8 cellular contexts compared by ENCODE assay signal in the genomic region with DNA sequence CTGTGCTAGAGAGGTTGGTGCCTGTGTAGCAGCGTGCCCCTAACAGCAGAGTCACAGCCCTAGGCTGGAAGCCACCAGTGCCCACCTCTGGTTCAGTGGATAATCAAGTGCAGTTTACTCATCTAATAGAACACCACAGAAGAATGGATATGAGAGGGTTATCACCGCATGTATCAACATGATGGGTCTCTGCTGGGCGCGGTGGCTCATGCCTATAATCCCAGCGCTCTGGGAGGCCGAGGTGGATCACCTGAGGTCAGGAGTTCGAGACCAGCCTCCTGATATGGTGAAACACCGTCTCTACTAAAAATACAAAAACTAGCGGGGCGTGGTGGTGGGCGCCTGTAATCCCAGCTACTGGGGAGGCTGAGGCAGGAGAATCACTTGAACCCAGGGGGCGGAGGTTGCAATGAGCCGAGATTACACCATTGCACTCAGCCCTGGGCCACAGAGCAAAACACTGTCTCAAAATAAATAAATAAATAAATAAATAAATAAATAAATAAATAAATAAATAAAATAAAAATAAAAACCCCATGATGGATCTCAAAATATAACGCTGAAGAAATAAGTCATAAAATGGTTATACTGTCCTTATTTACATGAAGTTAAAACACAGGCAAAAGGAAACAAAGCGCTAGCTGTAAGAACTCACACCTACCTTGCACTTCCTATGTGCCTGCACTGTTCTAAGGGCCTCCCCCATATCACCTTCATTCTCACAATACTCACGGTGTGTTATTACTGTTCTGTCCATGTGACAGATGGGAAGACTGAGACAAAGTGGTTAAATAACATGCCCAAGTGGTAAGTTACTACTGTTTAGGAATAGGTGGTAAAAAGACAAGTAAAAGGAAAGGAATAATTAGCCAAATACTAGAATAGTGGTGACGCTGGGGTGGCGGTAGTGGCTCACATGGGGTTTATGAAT.
DNase-seq lines count a peak whose midpoint lies in the region; ATAC-seq and TF ChIP-seq lines count a peak whose summit lies in the region.

No MANE protein-coding gene starts in this region.

- no peak for TF ChIP-seq POLR2A in gastroesophageal sphincter (IDR thresholded peaks at IDR 0.05)

- H3K27me3 ChIP-seq in gastroesophageal sphincter, result no peaks in the 10 kb centered on the region

- H3K36me3 ChIP-seq in gastroesophageal sphincter, result no peaks in the 10 kb centered on the region

- peak overlapping the region; percentile 93 for H3K27ac Mint-ChIP-seq in T-helper 1 cell treated with Interleukin-12 subunit alpha and Interleukin-12 subunit beta and Interleukin-4 antibody, amounts not matched to agents 30 μg/mL and 1 μg/mL, for 36 hours
- peak overlapping the region; percentile 88 for H3K27ac Mint-ChIP-seq in T-helper 2 cell treated with Interferon-gamma antibody and Interleukin-4, amounts not matched to agents 5 μg/mL and 100 μg/mL, for 36 hours

- no peak for TF ChIP-seq EP300 in gastroesophageal sphincter (IDR thresholded peaks at IDR 0.05)

- H3K4me3 Mint-ChIP-seq in T-helper 1 cell treated with Interleukin-12 subunit alpha and Interleukin-12 subunit beta and Interleukin-4 antibody, amounts not matched to agents 30 μg/mL and 1 μg/mL, for 36 hours, result peak overlapping the region; percentile 73
- peak overlapping the region; percentile 31 for H3K4me3 Mint-ChIP-seq in T-helper 2 cell treated with Interferon-gamma antibody and Interleukin-4, amounts not matched to agents 5 μg/mL and 100 μg/mL, for 36 hours

- peaks cover 0 to 74% (median 31%) of the 10 kb centered on the region in 3 donors for H3K4me1 ChIP-seq in gastroesophageal sphincter

- H3K9me3 Mint-ChIP-seq in T-helper 1 cell treated with Interleukin-12 subunit alpha and Interleukin-12 subunit beta and Interleukin-4 antibody, amounts not matched to agents 30 μg/mL and 1 μg/mL, for 36 hours, result peaks cover 9% of the 10 kb centered on the region
- H3K9me3 Mint-ChIP-seq in T-helper 2 cell treated with Interferon-gamma antibody and Interleukin-4, amounts not matched to agents 5 μg/mL and 100 μg/mL, for 36 hours, result no peaks in the 10 kb centered on the region

- no peaks in the 10 kb centered on the region for H3K9me3 ChIP-seq in gastroesophageal sphincter

- no peaks in the 10 kb centered on the region for H3K27me3 Mint-ChIP-seq in T-helper 1 cell treated with Interleukin-12 subunit alpha and Interleukin-12 subunit beta and Interleukin-4 antibody, amounts not matched to agents 30 μg/mL and 1 μg/mL, for 36 hours (ENCODE audit: low read depth)
- H3K27me3 Mint-ChIP-seq in T-helper 2 cell treated with Interferon-gamma antibody and Interleukin-4, amounts not matched to agents 5 μg/mL and 100 μg/mL, for 36 hours (ENCODE audit: low read depth), result no peaks in the 10 kb centered on the region

- H3K4me3 ChIP-seq in gastroesophageal sphincter, result no peak overlapping the region

- 89% methylated on average over 5 to 12 of the region's 18 CpGs for WGBS in gastroesophageal sphincter (ENCODE audit: low coverage in 1 of 2), 2 donors

- DNase-seq in T-helper 1 cell (no peak), substantia nigra (lab: John Stamatoyannopoulos, UW) (no peak), SK-N-DZ (ENCODE audit: low spot score) (no peak), NCI-H2081 treated with DMSO at 0.1 percent for 48 hours (lab: John Stamatoyannopoulos, UW) (no peak)
- no peak for DNase-seq in T-helper 2 cell treated with Interferon-gamma antibody and Interleukin-4, amounts not matched to agents 5 μg/mL and 100 μg/mL, for 36 hours (ENCODE audit: low spot score)
- DNase-seq in effector CD8-positive, alpha-beta T cell (lab: John Stamatoyannopoulos, UW), result no peak

- peaks cover 42% of the 10 kb centered on the region for H3K4me1 Mint-ChIP-seq in T-helper 1 cell treated with Interleukin-12 subunit alpha and Interleukin-12 subunit beta and Interleukin-4 antibody, amounts not matched to agents 30 μg/mL and 1 μg/mL, for 36 hours (ENCODE audit: low read depth)
- peaks cover 31% of the 10 kb centered on the region for H3K4me1 Mint-ChIP-seq in T-helper 2 cell treated with Interferon-gamma antibody and Interleukin-4, amounts not matched to agents 5 μg/mL and 100 μg/mL, for 36 hours (ENCODE audit: low read depth)

- H3K27ac ChIP-seq in gastroesophageal sphincter, result peak overlapping the region; percentile 5 to 90 (median 87)
- peak overlapping the region; percentile 33 for H3K27ac ChIP-seq in substantia nigra (ENCODE audit: low read depth, low read length, poor library complexity, severe bottlenecking)

- ATAC-seq in gastroesophageal sphincter, result no peak

- H3K36me3 Mint-ChIP-seq in T-helper 1 cell treated with Interleukin-12 subunit alpha and Interleukin-12 subunit beta and Interleukin-4 antibody, amounts not matched to agents 30 μg/mL and 1 μg/mL, for 36 hours (ENCODE audit: low read depth), result peaks cover 17% of the 10 kb centered on the region
- H3K36me3 Mint-ChIP-seq in T-helper 2 cell treated with Interferon-gamma antibody and Interleukin-4, amounts not matched to agents 5 μg/mL and 100 μg/mL, for 36 hours (ENCODE audit: low read depth), result peaks cover 20% of the 10 kb centered on the region

- TF ChIP-seq CTCF in gastroesophageal sphincter (IDR thresholded peaks at IDR 0.05), result no peak
